In the genomic region with DNA sequence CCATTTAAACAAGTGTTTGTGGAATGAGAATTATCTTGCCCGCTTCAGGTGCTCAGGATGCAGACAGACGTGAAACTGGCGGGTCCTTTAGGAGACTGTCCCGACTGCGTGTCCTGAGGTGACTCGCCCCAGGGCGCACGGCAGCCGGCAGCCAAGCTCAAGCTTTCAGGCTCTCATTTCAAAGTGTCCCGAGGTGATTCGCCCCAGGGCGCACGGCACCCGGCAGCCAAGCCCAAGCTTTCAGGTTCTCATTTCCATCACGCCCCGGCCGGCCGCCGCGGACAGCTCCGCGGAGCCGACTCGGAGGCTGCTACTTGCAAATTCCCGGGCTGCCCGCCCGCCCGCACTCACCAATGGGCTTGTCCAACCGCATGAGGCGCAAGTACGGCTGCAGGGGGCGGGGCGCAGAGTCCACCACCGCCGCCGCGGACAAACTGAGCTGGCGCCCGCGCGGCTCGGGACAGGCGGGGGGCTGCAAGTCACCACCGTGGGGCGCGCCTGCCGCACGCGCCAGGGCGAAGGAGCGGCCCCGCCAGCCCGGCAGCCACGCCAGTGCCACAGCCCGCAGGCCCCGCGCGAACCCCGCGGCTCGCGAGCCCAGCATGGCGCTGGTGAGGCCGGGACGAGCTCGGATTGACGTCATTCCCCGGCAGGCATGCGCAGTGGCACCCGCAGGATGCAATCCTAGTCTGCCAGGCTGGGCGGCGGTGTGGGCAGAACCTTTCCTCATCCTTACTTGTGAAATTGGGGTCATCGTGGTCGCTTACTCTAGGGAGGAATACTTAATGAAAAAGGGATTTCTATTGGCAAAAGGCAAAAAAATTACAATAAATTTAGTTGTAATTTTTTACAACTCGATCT, we compare ENCODE assay signal across 1 cellular context.
TF ChIP-seq lines count a peak whose summit lies in the region.

A gene with protein sequence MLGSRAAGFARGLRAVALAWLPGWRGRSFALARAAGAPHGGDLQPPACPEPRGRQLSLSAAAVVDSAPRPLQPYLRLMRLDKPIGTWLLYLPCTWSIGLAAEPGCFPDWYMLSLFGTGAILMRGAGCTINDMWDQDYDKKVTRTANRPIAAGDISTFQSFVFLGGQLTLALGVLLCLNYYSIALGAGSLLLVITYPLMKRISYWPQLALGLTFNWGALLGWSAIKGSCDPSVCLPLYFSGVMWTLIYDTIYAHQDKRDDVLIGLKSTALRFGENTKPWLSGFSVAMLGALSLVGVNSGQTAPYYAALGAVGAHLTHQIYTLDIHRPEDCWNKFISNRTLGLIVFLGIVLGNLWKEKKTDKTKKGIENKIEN (minus strand): TSS at position 638 of the 861 bp plus-strand sequence. CDS start 34 bp downstream, at position 604.

TF ChIP-seq in HepG2, 621 proteins besides CTCF, POLR2A, EP300 and RAD21 (continued from another document and continues in another):
- TF ChIP-seq, protein P1, sequence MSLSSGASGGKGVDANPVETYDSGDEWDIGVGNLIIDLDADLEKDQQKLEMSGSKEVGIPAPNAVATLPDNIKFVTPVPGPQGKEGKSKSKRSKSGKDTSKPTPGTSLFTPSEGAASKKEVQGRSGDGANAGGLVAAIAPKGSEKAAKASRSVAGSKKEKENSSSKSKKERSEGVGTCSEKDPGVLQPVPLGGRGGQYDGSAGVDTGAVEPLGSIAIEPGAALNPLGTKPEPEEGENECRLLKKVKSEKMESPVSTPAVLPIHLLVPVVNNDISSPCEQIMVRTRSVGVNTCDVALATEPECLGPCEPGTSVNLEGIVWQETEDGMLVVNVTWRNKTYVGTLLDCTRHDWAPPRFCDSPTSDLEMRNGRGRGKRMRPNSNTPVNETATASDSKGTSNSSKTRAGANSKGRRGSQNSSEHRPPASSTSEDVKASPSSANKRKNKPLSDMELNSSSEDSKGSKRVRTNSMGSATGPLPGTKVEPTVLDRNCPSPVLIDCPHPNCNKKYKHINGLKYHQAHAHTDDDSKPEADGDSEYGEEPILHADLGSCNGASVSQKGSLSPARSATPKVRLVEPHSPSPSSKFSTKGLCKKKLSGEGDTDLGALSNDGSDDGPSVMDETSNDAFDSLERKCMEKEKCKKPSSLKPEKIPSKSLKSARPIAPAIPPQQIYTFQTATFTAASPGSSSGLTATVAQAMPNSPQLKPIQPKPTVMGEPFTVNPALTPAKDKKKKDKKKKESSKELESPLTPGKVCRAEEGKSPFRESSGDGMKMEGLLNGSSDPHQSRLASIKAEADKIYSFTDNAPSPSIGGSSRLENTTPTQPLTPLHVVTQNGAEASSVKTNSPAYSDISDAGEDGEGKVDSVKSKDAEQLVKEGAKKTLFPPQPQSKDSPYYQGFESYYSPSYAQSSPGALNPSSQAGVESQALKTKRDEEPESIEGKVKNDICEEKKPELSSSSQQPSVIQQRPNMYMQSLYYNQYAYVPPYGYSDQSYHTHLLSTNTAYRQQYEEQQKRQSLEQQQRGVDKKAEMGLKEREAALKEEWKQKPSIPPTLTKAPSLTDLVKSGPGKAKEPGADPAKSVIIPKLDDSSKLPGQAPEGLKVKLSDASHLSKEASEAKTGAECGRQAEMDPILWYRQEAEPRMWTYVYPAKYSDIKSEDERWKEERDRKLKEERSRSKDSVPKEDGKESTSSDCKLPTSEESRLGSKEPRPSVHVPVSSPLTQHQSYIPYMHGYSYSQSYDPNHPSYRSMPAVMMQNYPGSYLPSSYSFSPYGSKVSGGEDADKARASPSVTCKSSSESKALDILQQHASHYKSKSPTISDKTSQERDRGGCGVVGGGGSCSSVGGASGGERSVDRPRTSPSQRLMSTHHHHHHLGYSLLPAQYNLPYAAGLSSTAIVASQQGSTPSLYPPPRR (CRISPR knock-in tag; IDR thresholded peaks at IDR 0.05; ENCODE audit: borderline replicate concordance), result peak; percentile 60
- TF ChIP-seq ZNF773 (CRISPR knock-in tag; IDR thresholded peaks at IDR 0.05; ENCODE audit: borderline replicate concordance), result no peak
- TF ChIP-seq PHB2 (IDR thresholded peaks at IDR 0.05; ENCODE audit: partially characterized antibody), result no peak
- TF ChIP-seq, protein P2, sequence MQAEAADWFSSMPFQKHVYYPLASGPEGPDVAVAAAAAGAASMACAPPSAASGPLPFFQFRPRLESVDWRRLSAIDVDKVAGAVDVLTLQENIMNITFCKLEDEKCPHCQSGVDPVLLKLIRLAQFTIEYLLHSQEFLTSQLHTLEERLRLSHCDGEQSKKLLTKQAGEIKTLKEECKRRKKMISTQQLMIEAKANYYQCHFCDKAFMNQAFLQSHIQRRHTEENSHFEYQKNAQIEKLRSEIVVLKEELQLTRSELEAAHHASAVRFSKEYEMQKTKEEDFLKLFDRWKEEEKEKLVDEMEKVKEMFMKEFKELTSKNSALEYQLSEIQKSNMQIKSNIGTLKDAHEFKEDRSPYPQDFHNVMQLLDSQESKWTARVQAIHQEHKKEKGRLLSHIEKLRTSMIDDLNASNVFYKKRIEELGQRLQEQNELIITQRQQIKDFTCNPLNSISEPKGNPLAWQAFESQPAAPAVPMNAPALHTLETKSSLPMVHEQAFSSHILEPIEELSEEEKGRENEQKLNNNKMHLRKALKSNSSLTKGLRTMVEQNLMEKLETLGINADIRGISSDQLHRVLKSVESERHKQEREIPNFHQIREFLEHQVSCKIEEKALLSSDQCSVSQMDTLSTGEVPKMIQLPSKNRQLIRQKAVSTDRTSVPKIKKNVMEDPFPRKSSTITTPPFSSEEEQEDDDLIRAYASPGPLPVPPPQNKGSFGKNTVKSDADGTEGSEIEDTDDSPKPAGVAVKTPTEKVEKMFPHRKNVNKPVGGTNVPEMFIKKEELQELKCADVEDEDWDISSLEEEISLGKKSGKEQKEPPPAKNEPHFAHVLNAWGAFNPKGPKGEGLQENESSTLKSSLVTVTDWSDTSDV (CRISPR knock-in tag; IDR thresholded peaks at IDR 0.05), result 0 out of 2 replicates have a peak, but pooled peaks have one; percentile 51
- 0 out of 2 replicates have a peak, but pooled peaks have one; percentile 77 for TF ChIP-seq ZNF235 (CRISPR knock-in tag; IDR thresholded peaks at IDR 0.05; ENCODE audit: borderline replicate concordance)
- no peak for TF ChIP-seq ATM (IDR thresholded peaks at IDR 0.05; ENCODE audit: borderline replicate concordance)
- TF ChIP-seq ZNF788 (CRISPR knock-in tag; IDR thresholded peaks at IDR 0.05; ENCODE audit: borderline replicate concordance), result 0 out of 2 replicates have a peak, but pooled peaks have one; percentile 18
- TF ChIP-seq TAF1 (CRISPR knock-in tag; IDR thresholded peaks at IDR 0.05), result peak; percentile 64
- TF ChIP-seq, protein P3, sequence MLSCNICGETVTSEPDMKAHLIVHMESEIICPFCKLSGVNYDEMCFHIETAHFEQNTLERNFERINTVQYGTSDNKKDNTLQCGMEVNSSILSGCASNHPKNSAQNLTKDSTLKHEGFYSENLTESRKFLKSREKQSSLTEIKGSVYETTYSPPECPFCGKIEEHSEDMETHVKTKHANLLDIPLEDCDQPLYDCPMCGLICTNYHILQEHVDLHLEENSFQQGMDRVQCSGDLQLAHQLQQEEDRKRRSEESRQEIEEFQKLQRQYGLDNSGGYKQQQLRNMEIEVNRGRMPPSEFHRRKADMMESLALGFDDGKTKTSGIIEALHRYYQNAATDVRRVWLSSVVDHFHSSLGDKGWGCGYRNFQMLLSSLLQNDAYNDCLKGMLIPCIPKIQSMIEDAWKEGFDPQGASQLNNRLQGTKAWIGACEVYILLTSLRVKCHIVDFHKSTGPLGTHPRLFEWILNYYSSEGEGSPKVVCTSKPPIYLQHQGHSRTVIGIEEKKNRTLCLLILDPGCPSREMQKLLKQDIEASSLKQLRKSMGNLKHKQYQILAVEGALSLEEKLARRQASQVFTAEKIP (CRISPR knock-in tag; IDR thresholded peaks at IDR 0.05; ENCODE audit: borderline replicate concordance), result no peak
- no peak for TF ChIP-seq ZNF3 (CRISPR knock-in tag; IDR thresholded peaks at IDR 0.05)
- peak; percentile 89; the same call in 1 of the 2 replicates for TF ChIP-seq GTF3A (CRISPR knock-in tag; conservative IDR thresholded peaks at IDR 0.05)
- peak; percentile 40 for TF ChIP-seq CBX1 (IDR thresholded peaks at IDR 0.05; ENCODE audit: low read depth)
- TF ChIP-seq HIVEP1 (CRISPR knock-in tag; IDR thresholded peaks at IDR 0.05), result no peak
- TF ChIP-seq GFI1 (CRISPR knock-in tag; IDR thresholded peaks at IDR 0.05; ENCODE audit: borderline replicate concordance), result no peak
- TF ChIP-seq REXO4 (CRISPR knock-in tag; IDR thresholded peaks at IDR 0.05; ENCODE audit: borderline replicate concordance), result no peak
- TF ChIP-seq ZKSCAN8 (CRISPR knock-in tag; IDR thresholded peaks at IDR 0.05; ENCODE audit: borderline replicate concordance), result no peak
- TF ChIP-seq NR3C1 (CRISPR knock-in tag; IDR thresholded peaks at IDR 0.05), result no peak
- TF ChIP-seq TEAD3 (CRISPR knock-in tag; optimal IDR thresholded peaks at IDR 0.05; ENCODE audit: borderline replicate concordance), result peak; percentile 13
- TF ChIP-seq CHCHD3 (CRISPR knock-in tag; IDR thresholded peaks at IDR 0.05), result peak; percentile 63; the same call in 1 of the 2 replicates
- TF ChIP-seq, protein P4, sequence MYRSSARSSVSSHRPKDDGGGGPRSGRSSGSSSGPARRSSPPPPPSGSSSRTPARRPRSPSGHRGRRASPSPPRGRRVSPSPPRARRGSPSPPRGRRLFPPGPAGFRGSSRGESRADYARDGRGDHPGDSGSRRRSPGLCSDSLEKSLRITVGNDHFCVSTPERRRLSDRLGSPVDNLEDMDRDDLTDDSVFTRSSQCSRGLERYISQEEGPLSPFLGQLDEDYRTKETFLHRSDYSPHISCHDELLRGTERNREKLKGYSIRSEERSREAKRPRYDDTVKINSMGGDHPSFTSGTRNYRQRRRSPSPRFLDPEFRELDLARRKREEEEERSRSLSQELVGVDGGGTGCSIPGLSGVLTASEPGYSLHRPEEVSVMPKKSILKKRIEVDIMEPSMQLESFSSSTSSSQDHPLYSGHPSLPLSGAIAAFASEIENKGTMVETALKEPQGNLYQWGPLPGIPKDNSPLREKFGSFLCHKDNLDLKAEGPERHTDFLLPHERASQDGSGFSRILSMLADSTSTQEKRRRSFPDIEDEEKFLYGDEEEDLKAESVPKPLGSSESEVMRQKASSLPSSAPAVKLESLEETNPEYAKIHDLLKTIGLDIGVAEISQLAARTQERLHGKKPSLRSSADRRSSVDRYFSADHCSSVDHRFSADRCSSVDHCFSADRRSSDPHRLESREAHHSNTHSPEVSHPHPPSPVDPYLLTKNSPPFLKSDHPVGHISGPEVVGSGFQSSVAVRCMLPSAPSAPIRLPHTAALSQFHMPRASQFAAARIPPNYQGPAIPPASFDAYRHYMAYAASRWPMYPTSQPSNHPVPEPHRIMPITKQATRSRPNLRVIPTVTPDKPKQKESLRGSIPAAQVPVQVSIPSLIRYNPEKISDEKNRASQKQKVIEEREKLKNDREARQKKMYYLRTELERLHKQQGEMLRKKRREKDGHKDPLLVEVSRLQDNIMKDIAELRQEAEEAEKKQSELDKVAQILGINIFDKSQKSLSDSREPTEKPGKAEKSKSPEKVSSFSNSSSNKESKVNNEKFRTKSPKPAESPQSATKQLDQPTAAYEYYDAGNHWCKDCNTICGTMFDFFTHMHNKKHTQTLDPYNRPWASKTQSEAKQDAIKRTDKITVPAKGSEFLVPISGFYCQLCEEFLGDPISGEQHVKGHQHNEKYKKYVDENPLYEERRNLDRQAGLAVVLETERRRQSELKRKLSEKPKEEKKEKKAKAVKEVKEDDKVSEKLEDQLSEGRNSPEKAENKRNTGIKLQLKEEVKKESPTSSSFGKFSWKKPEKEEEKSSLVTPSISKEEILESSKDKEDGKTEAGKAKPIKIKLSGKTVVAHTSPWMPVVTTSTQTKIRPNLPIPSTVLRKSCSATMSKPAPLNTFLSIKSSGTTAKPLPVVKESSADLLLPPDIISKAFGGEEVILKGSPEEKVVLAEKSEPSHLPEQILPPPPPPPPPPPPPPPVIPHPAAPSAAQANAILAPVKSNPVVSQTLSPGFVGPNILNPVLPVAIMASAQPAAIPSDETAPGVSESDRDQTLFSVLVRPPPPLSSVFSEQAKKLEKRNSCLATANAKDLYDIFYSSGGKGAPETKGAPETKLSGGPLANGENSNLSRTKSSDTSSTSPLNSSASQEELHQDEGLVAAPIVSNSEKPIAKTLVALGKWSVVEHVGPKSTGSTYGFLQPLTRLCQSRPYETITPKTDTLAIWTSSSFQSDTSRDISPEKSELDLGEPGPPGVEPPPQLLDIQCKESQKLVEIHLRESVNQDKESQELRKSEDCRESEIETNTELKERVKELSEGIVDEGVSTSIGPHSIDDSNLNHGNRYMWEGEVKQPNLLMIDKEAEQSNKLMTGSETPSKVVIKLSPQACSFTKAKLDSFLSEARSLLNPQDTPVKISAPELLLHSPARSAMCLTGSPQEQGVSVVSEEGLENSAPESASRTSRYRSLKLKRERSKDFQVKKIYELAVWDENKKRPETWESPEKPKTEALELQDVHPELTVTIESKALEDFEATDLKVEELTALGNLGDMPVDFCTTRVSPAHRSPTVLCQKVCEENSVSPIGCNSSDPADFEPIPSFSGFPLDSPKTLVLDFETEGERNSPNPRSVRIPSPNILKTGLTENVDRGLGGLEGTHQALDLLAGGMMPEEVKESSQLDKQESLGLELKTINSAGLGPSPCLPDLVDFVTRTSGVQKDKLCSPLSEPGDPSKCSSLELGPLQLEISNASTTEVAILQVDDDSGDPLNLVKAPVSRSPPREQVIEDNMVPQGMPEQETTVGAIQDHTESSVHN (CRISPR knock-in tag; IDR thresholded peaks at IDR 0.05), result no peak; the same call in 1 of the 2 replicates
- TF ChIP-seq ZNF589 (CRISPR knock-in tag; conservative IDR thresholded peaks at IDR 0.05), result peak; percentile 49; the same call in 1 of the 2 replicates
- TF ChIP-seq NPAS2 (CRISPR knock-in tag; IDR thresholded peaks at IDR 0.05; ENCODE audit: borderline replicate concordance), result no peak
- no peak for TF ChIP-seq ZNF101 (CRISPR knock-in tag; IDR thresholded peaks at IDR 0.05; ENCODE audit: borderline replicate concordance, low read depth)
- no peak for TF ChIP-seq ZFYVE20 (CRISPR knock-in tag; IDR thresholded peaks at IDR 0.05; ENCODE audit: borderline replicate concordance, low read depth)
- peak; percentile 88 for TF ChIP-seq ASH2L (IDR thresholded peaks at IDR 0.05; ENCODE audit: insufficient read length, low read depth, low read length)
- peak; percentile 70; the same call in 1 of the 2 replicates for TF ChIP-seq ZNF772 (CRISPR knock-in tag; IDR thresholded peaks at IDR 0.05)
- 0 out of 2 replicates have a peak, but pooled peaks have one; percentile 3 for TF ChIP-seq ZBTB21 (CRISPR knock-in tag; IDR thresholded peaks at IDR 0.05)
- TF ChIP-seq, protein P5, sequence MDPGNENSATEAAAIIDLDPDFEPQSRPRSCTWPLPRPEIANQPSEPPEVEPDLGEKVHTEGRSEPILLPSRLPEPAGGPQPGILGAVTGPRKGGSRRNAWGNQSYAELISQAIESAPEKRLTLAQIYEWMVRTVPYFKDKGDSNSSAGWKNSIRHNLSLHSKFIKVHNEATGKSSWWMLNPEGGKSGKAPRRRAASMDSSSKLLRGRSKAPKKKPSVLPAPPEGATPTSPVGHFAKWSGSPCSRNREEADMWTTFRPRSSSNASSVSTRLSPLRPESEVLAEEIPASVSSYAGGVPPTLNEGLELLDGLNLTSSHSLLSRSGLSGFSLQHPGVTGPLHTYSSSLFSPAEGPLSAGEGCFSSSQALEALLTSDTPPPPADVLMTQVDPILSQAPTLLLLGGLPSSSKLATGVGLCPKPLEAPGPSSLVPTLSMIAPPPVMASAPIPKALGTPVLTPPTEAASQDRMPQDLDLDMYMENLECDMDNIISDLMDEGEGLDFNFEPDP (CRISPR knock-in tag; conservative IDR thresholded peaks at IDR 0.05), result 0 out of 2 replicates have a peak, but pooled peaks have one; percentile 52
